Comparison of ENCODE assay signal across 17 cellular contexts in genomic region chr7:23308754-23309153, GRCh38. TPM values are rescaled to one million over a fixed set of nuclear protein-coding genes. Genes with fewer than 3 reads are reported as not detected.
DNase-seq lines count a peak whose midpoint lies in the region; ATAC-seq and TF ChIP-seq lines count a peak whose summit lies in the region.
"Had no signal": no experiment of that assay in that cellular context is flagged by ENCODE, and none has a peak within 500 bp of the region (broad histone marks: within the 10 kb centered on the region; RNA-seq: fewer than 3 reads in every experiment).

No MANE protein-coding gene starts in this region.

- peak overlapping the region; percentile 39 for H3K27ac ChIP-seq in cardiac muscle cell
- H3K27ac ChIP-seq in GM23338 (ENCODE audit: low read depth): 0 out of 2 replicates have a peak overlapping the region, but pooled peaks have one; percentile 15
- H3K27ac ChIP-seq: GM23248 had no signal

- no peak overlapping the region for H3K4me3 Mint-ChIP-seq in Caco-2 (ENCODE audit: unreplicated experiment)
- H3K4me3 Mint-ChIP-seq in GM23338: no peak overlapping the region
- H3K4me3 Mint-ChIP-seq in progenitor cell of endocrine pancreas (ENCODE audit: low read depth): no peak overlapping the region
- H3K4me3 Mint-ChIP-seq: CD8-positive, alpha-beta T cell; HFFc6 had no signal

- peaks cover 23% of the 10 kb centered on the region for H3F3A ChIP-seq in GM23338 (replicated peaks; ENCODE audit: low read depth)

- H3K4me1 Mint-ChIP-seq in Caco-2 (ENCODE audit: low read depth, unreplicated experiment) (peaks cover 12% of the 10 kb centered on the region), GM23338 (peaks cover 5% of the 10 kb centered on the region; the same call in 2 of the 3 replicates), progenitor cell of endocrine pancreas (ENCODE audit: low read depth) (peaks cover 12% of the 10 kb centered on the region)

- POLR2A ChIA-PET in Caco-2 (lab: Charles Lee): interaction anchor here (0.6 kb wide), 1 partner anchor 126 kb away, joined by 14 read pairs; no protein-coding TSS in a partner anchor

- intact Hi-C loops in left cardiac atrium (cut with DNase I): no loop called here
- intact Hi-C loops in Caco-2 (cut with micrococcal nuclease; ENCODE audit: unreplicated experiment): no loop called here

- no peaks in the 10 kb centered on the region for H3K4me1 ChIP-seq in cardiac muscle cell (ENCODE audit: low read depth)
- H3K4me1 ChIP-seq in Caco-2: 0 out of 2 replicates have a peak, but pooled peaks cover 5% of the 10 kb centered on the region
- H3K4me1 ChIP-seq in GM23338 (ENCODE audit: insufficient read depth): no peaks in the 10 kb centered on the region

- no peak overlapping the region for H3K4me2 ChIP-seq in GM23338

- H3K27me3 Mint-ChIP-seq in Caco-2 (ENCODE audit: insufficient read depth, unreplicated experiment) (no peaks in the 10 kb centered on the region), GM23338 (ENCODE audit: insufficient read depth, low read depth, poor library complexity) (peaks cover 14% of the 10 kb centered on the region), progenitor cell of endocrine pancreas (no peaks in the 10 kb centered on the region)

- no peaks in the 10 kb centered on the region for H3K9me2 ChIP-seq in GM23338 (ENCODE audit: insufficient read depth)

- H3K4me3 ChIP-seq in cardiac muscle cell (no peak overlapping the region), Caco-2 (ENCODE audit: low read depth, low read length) (no peak overlapping the region), GM23338 (no peak overlapping the region)
- H3K4me3 ChIP-seq: GM12878, GM23248, HAP-1 had no signal

- no TSS peak for BruUV-seq in Caco-2 (replicated peaks; lab: Mats Ljungman, UMichigan)

- TF ChIP-seq CTCF in cardiac muscle cell (IDR thresholded peaks at IDR 0.05; ENCODE audit: low read depth, low read length) (no peak), Caco-2 (IDR thresholded peaks at IDR 0.05; ENCODE audit: insufficient read depth in 1 of 2, low read depth in 1 of 2, low read length in 1 of 2, severe bottlenecking in 1 of 2, unreplicated experiment in 1 of 2) (no peak), GM23338 (conservative IDR thresholded peaks at IDR 0.05; ENCODE audit: low read depth in 2 of 2) (no peak), progenitor cell of endocrine pancreas (IDR thresholded peaks at IDR 0.05; ENCODE audit: unreplicated experiment) (no peak)

- peaks cover 32% of the 10 kb centered on the region; the same call in 1 of the 2 replicates for H4K20me1 ChIP-seq in GM23338 (replicated peaks; ENCODE audit: insufficient read depth)

- H3K79me2 ChIP-seq in GM23338 (replicated peaks; ENCODE audit: insufficient read depth): peaks cover 57% of the 10 kb centered on the region

- H3K36me3 ChIP-seq in cardiac muscle cell (peaks cover 48% of the 10 kb centered on the region), Caco-2 (ENCODE audit: control insufficient read depth, insufficient read depth, low read length) (peaks cover 3% of the 10 kb centered on the region), GM23338 (ENCODE audit: insufficient read depth) (peaks cover 35% of the 10 kb centered on the region; the same call in 1 of the 2 replicates)

- H2AFZ ChIP-seq in GM23338: no peak overlapping the region
- H2AFZ ChIP-seq: GM23248 had no signal

- CTCF ChIA-PET in Caco-2 (lab: Charles Lee): interaction anchor here (0.7 to 1.2 kb wide), 2 partner anchors 174 to 236 kb away, joined by 3 read pairs; no protein-coding TSS in a partner anchor

- H3K27me3 ChIP-seq in cardiac muscle cell (no peaks in the 10 kb centered on the region), Caco-2 (replicated peaks; ENCODE audit: control insufficient read depth, insufficient read depth, low read length) (no peaks in the 10 kb centered on the region), GM23338 (ENCODE audit: insufficient read depth) (no peaks in the 10 kb centered on the region)

- no peaks in the 10 kb centered on the region for H3K9me3 Mint-ChIP-seq in Caco-2 (ENCODE audit: unreplicated experiment)
- H3K9me3 Mint-ChIP-seq in GM23338: no peaks in the 10 kb centered on the region
- H3K9me3 Mint-ChIP-seq in progenitor cell of endocrine pancreas (ENCODE audit: low read depth): no peaks in the 10 kb centered on the region
- H3K9me3 Mint-ChIP-seq: CD8-positive, alpha-beta T cell; HFFc6 had no signal

- peak overlapping the region; percentile 8 for H3K27ac Mint-ChIP-seq in Caco-2 (ENCODE audit: unreplicated experiment)
- no peak overlapping the region for H3K27ac Mint-ChIP-seq in GM23338
- H3K27ac Mint-ChIP-seq in progenitor cell of endocrine pancreas: peak overlapping the region; percentile 52
- H3K27ac Mint-ChIP-seq: CD8-positive, alpha-beta T cell; HFFc6 had no signal

- peaks cover 99% of the 10 kb centered on the region for H3K36me3 Mint-ChIP-seq in Caco-2 (ENCODE audit: insufficient read depth, unreplicated experiment)
- peaks cover 81% of the 10 kb centered on the region for H3K36me3 Mint-ChIP-seq in GM23338 (ENCODE audit: low read depth)
- H3K36me3 Mint-ChIP-seq in progenitor cell of endocrine pancreas (ENCODE audit: insufficient read depth): peaks cover 44% of the 10 kb centered on the region

- no peak for ATAC-seq in left cardiac atrium
- ATAC-seq in GM23338: no peak
- no peak for ATAC-seq in GM21360 (IDR thresholded peaks at IDR 0.05; ENCODE audit: unreplicated experiment)
- ATAC-seq: CD8-positive, alpha-beta T cell; GM12878 had no signal

- no peak for DNase-seq in cardiac muscle cell (ENCODE audit: low read depth in 1 of 2, low spot score in 1 of 2)
- DNase-seq in left cardiac atrium: no peak
- DNase-seq in Caco-2: no peak
- DNase-seq in GM23338 (ENCODE audit: low spot score): no peak
- no peak for DNase-seq in progenitor cell of endocrine pancreas (ENCODE audit: low spot score, unreplicated experiment)
- no peak for DNase-seq in stimulated activated CD4-positive, alpha-beta T cell treated with anti-CD3 and anti-CD28 coated beads, Interleukin-1b, Interleukin-23, amount 100 ng/mL, for 48 hours
- DNase-seq: C1 segment of cervical spinal cord; CD8-positive, alpha-beta T cell; DMS 273 treated with DMSO at 0.1 percent for 48 hours; DMS79; EL; GDM1; GM23248; HFFc6 had no signal

- H3K9me3 ChIP-seq in cardiac muscle cell (ENCODE audit: low read depth) (no peaks in the 10 kb centered on the region), Caco-2 (no peaks in the 10 kb centered on the region)
- H3K9me3 ChIP-seq: HAP-1 had no signal

TF ChIP-seq in GM23338, 12 proteins besides CTCF, POLR2A, EP300 and RAD21 (continues in another document):
- no peak for TF ChIP-seq POLR2AphosphoS5 (IDR thresholded peaks at IDR 0.05; ENCODE audit: low read depth)
- TF ChIP-seq JUNB (IDR thresholded peaks at IDR 0.05; ENCODE audit: unreplicated experiment): no peak
- TF ChIP-seq ETS1 (IDR thresholded peaks at IDR 0.05): no peak

RNA-seq across cellular contexts. Expression of gene MALSU1, which starts 9.6 kb away (rescaled TPM):
- total RNA-seq in cardiac muscle cell: 72.7 and 99.5 TPM in 2 replicates
- polyA plus RNA-seq in cardiac muscle cell: 86.7 and 111 TPM in 2 replicates
- total RNA-seq in left cardiac atrium: 10 to 100 TPM; 78.3 to 78.7 TPM
- total RNA-seq in Caco-2 (2022): 95.5 and 98.0 TPM in 2 replicates
- total RNA-seq in GM23338 (2014; rRNA removed; shearing (Covaris generic)): 96.8 and 112 TPM in 2 replicates
- 190 and 209 TPM in 2 replicates for polyA plus RNA-seq in GM23338 (2016; fragmentation: Nextera tagmentation; extraction: Ambion mirVana)
- 47.2 and 50.4 TPM in 2 replicates for total RNA-seq in progenitor cell of endocrine pancreas
